In the genomic region with DNA sequence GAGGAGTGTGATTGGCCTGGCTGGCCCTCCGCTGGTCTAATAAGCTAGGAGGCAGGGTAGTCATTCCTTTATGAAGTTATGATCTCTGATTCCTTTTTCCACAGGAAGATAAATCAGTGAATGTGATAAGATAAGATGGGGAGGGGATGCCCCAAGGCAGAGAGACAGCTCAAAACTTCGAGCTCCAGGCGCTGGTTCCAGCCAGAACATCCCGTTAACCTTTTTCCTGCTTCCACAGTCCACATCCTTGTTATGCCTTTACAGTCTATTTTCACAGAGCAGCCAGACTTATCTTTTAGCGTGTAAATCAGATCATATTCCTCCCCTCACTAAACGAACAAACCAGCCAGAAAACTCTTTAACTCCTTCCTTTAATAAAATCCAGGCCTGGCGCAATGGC, we compare ENCODE assay signal across 19 cellular contexts. TPM values are rescaled to one million over a fixed set of nuclear protein-coding genes. Genes with fewer than 3 reads are reported as not detected.
DNase-seq lines count a peak whose midpoint lies in the region; ATAC-seq and TF ChIP-seq lines count a peak whose summit lies in the region.
"Had no signal": no experiment of that assay in that cellular context is flagged by ENCODE, and none has a peak within 500 bp of the region (broad histone marks: within the 10 kb centered on the region; RNA-seq: fewer than 3 reads in every experiment).

No MANE protein-coding gene starts in this region.

- no peaks in the 10 kb centered on the region for H3K9me3 Mint-ChIP-seq in stimulated activated memory B cell treated with anti-CD40 and anti-IgM and Interleukin-4, amounts not matched to agents 10 μg/mL and 1 μg/mL and 100 μg/mL, for 72 hours
- H3K9me3 Mint-ChIP-seq: CD4-positive, CD25-positive, alpha-beta regulatory T cell had no signal

- H3K9me3 ChIP-seq in colonic mucosa, result no peaks in the 10 kb centered on the region
- H3K9me3 ChIP-seq in mucosa of descending colon, result no peaks in the 10 kb centered on the region
- H3K9me3 ChIP-seq: MG63, Peyer's patch had no signal

- peak; percentile 54 for ATAC-seq in mucosa of descending colon
- no peak for ATAC-seq in stimulated activated memory B cell treated with anti-CD40 and anti-IgM and Interleukin-4, amounts not matched to agents 10 μg/mL and 1 μg/mL and 100 μg/mL, for 72 hours
- ATAC-seq: Right ventricle myocardium inferior had no signal

- H3K36me3 ChIP-seq in colonic mucosa (no peaks in the 10 kb centered on the region), mucosa of descending colon (ENCODE audit: low read depth) (no peaks in the 10 kb centered on the region)
- H3K36me3 ChIP-seq: MG63, Peyer's patch had no signal

- TF ChIP-seq CTCF in colonic mucosa (IDR thresholded peaks at IDR 0.05) (no peak), mucosa of descending colon (IDR thresholded peaks at IDR 0.05) (no peak)

- H3K27ac Mint-ChIP-seq in stimulated activated memory B cell treated with anti-CD40 and anti-IgM and Interleukin-4, amounts not matched to agents 10 μg/mL and 1 μg/mL and 100 μg/mL, for 72 hours, result peak overlapping the region; percentile 56
- H3K27ac Mint-ChIP-seq: B cell; CD4-positive, CD25-positive, alpha-beta regulatory T cell had no signal

- peaks cover 28% of the 10 kb centered on the region for H3K4me1 Mint-ChIP-seq in stimulated activated memory B cell treated with anti-CD40 and anti-IgM and Interleukin-4, amounts not matched to agents 10 μg/mL and 1 μg/mL and 100 μg/mL, for 72 hours
- H3K4me1 Mint-ChIP-seq: CD4-positive, CD25-positive, alpha-beta regulatory T cell had no signal

- no peaks in the 10 kb centered on the region for H3K27me3 ChIP-seq in colonic mucosa
- H3K27me3 ChIP-seq: MG63, Peyer's patch had no signal

- no peaks in the 10 kb centered on the region for H3K36me3 Mint-ChIP-seq in stimulated activated memory B cell treated with anti-CD40 and anti-IgM and Interleukin-4, amounts not matched to agents 10 μg/mL and 1 μg/mL and 100 μg/mL, for 72 hours
- H3K36me3 Mint-ChIP-seq: CD4-positive, CD25-positive, alpha-beta regulatory T cell had no signal

- no peak overlapping the region for H3K4me3 Mint-ChIP-seq in stimulated activated memory B cell treated with anti-CD40 and anti-IgM and Interleukin-4, amounts not matched to agents 10 μg/mL and 1 μg/mL and 100 μg/mL, for 72 hours
- H3K4me3 Mint-ChIP-seq: B cell; CD4-positive, CD25-positive, alpha-beta regulatory T cell had no signal

- DNase-seq in NCI-H2107 (lab: John Stamatoyannopoulos, UW) (peak; percentile 97), colonic mucosa (peak; percentile 40), mucosa of descending colon (peak in 1 of 3 donors; percentile 33), glomerular visceral epithelial cell (ENCODE audit: extremely low spot score) (no peak), occipital lobe (lab: John Stamatoyannopoulos, UW) (no peak)
- no peak for DNase-seq in stimulated activated CD4-positive, alpha-beta T cell treated with anti-CD3 and anti-CD28 coated beads, Interleukin-2, amount 100 ng/mL, for 24 hours
- DNase-seq: ACHN; CD4-positive, CD25-positive, alpha-beta regulatory T cell; IMR-90; Karpas-422; MG63; NCI-H1092; NCI-H2171; NCI-H446 treated with DMSO at 0.1 percent for 48 hours; NCI-H774 had no signal

- H3K9ac ChIP-seq in colonic mucosa (ENCODE audit: low read depth in 2 of 2, low read length in 2 of 2), result peak overlapping the region in 1 of 2 donors; percentile 60

- H3K4me1 ChIP-seq in colonic mucosa (no peaks in the 10 kb centered on the region), mucosa of descending colon (ENCODE audit: low read depth) (peaks cover 15% of the 10 kb centered on the region)

- intact Hi-C loops in colonic mucosa (cut with DNase I) (no loop called here), mucosa of descending colon (cut with DNase I, micrococcal nuclease) (no loop called here)

- H3K27me3 Mint-ChIP-seq in stimulated activated memory B cell treated with anti-CD40 and anti-IgM and Interleukin-4, amounts not matched to agents 10 μg/mL and 1 μg/mL and 100 μg/mL, for 72 hours, result peaks cover 12% of the 10 kb centered on the region

- H3K27ac ChIP-seq in colonic mucosa, result peak overlapping the region; percentile 66

- H3K4me3 ChIP-seq in colonic mucosa (no peak overlapping the region), mucosa of descending colon (no peak overlapping the region)
- H3K4me3 ChIP-seq: MG63, Peyer's patch had no signal

RNA-seq across cellular contexts. Expression of a gene that starts 38.5 kb away (rescaled TPM):
- total RNA-seq in colonic mucosa (1 to 10 TPM; 4.9 TPM), mucosa of descending colon (10 to 100 TPM; 11.0 to 19.9 (median 18.7) TPM), occipital lobe (0.16 TPM)
- total RNA-seq: IMR-90 had no signal

RNA-seq across cellular contexts. Expression of a gene that starts 56.1 kb away (rescaled TPM):
- 1 to 10 TPM in 1 of 2 donors, under 1 TPM in 1; 0.77 to 1.2 TPM for total RNA-seq in colonic mucosa
- 1 to 10 TPM; 1.9 to 3.3 (median 2.2) TPM for total RNA-seq in mucosa of descending colon
- total RNA-seq in occipital lobe, result 0.47 TPM
- total RNA-seq: CD4-positive, CD25-positive, alpha-beta regulatory T cell had no signal

RNA-seq across cellular contexts. Expression of a gene that starts 56.1 kb away (rescaled TPM):
- 10 to 100 TPM; 15.2 to 18.1 TPM for total RNA-seq in colonic mucosa
- 10 to 100 TPM; 15.5 to 20.7 (median 19.3) TPM for total RNA-seq in mucosa of descending colon
- 42.7 TPM for total RNA-seq in occipital lobe

Comparison
In these comparisons a context has a peak if more than half of its experiments do, and no peak if none do; other contexts are left out.
1. DNase-seq: peak in NCI-H2107 (single experiment) and colonic mucosa (single experiment); none in stimulated activated CD4-positive, alpha-beta T cell treated with anti-CD3 and anti-CD28 coated beads, Interleukin-2, amount 100 ng/mL, for 24 hours (0 of 2), glomerular visceral epithelial cell (single experiment) and occipital lobe (single experiment).